Comparison of ENCODE assay signal across 1 cellular context in the genomic region with DNA sequence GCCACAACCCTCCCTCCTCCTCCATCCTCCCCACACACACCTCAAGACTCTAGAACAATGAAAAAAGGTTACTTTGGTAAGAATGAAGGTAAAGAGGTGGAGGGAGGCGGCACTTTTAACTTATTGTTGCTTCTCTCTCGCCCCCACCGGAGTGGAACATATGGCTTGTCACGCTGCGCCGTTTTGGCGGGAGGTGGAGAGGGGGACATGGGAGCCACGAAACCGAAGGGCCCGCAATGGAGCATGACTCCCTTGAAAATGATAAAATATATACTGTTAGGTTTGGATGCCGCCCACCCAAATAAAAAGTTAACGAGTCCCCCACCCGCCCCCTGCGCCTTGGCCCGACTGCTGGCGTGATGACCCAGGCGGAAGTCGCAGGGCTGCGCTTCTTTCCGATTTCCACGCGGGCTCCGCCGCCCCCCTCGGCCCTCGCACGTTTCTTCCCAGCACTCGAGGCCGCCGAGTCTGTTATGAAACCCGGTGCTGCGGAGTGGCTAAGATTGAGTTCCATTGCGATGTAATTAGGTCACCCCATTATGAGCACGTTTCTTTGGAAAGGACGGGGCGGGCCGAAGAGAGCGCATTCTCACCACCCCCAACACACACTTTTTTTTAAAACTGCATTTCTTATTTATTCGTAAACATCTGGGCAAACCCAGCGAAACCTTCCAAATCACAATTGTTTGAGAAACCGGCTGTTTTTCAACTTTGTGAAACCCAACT.
TF ChIP-seq lines count a peak whose summit lies in the region.

No MANE protein-coding gene starts in this region.

TF ChIP-seq in HepG2, 621 proteins besides CTCF, POLR2A, EP300 and RAD21 (continued from another document and continues in another):
- TF ChIP-seq, protein P1, sequence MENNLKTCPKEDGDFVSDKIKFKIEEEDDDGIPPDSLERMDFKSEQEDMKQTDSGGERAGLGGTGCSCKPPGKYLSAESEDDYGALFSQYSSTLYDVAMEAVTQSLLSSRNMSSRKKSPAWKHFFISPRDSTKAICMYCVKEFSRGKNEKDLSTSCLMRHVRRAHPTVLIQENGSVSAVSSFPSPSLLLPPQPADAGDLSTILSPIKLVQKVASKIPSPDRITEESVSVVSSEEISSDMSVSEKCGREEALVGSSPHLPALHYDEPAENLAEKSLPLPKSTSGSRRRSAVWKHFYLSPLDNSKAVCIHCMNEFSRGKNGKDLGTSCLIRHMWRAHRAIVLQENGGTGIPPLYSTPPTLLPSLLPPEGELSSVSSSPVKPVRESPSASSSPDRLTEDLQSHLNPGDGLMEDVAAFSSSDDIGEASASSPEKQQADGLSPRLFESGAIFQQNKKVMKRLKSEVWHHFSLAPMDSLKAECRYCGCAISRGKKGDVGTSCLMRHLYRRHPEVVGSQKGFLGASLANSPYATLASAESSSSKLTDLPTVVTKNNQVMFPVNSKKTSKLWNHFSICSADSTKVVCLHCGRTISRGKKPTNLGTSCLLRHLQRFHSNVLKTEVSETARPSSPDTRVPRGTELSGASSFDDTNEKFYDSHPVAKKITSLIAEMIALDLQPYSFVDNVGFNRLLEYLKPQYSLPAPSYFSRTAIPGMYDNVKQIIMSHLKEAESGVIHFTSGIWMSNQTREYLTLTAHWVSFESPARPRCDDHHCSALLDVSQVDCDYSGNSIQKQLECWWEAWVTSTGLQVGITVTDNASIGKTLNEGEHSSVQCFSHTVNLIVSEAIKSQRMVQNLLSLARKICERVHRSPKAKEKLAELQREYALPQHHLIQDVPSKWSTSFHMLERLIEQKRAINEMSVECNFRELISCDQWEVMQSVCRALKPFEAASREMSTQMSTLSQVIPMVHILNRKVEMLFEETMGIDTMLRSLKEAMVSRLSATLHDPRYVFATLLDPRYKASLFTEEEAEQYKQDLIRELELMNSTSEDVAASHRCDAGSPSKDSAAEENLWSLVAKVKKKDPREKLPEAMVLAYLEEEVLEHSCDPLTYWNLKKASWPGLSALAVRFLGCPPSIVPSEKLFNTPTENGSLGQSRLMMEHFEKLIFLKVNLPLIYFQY (CRISPR knock-in tag; IDR thresholded peaks at IDR 0.05; ENCODE audit: borderline replicate concordance) = no peak
- TF ChIP-seq ZNF747 (CRISPR knock-in tag; IDR thresholded peaks at IDR 0.05; ENCODE audit: borderline replicate concordance) = no peak
- TF ChIP-seq RFX5 (IDR thresholded peaks at IDR 0.05; ENCODE audit: low read depth, low read length) = no peak
- no peak for TF ChIP-seq ZNF451 (CRISPR knock-in tag; IDR thresholded peaks at IDR 0.05)
- TF ChIP-seq ZNF879 (CRISPR knock-in tag; IDR thresholded peaks at IDR 0.05) = no peak
- TF ChIP-seq BATF2 (CRISPR knock-in tag; IDR thresholded peaks at IDR 0.05) = 0 out of 2 replicates have a peak, but pooled peaks have one; percentile 62
- no peak for TF ChIP-seq ZKSCAN8 (CRISPR knock-in tag; IDR thresholded peaks at IDR 0.05; ENCODE audit: borderline replicate concordance)
- TF ChIP-seq TGIF2 (CRISPR knock-in tag; IDR thresholded peaks at IDR 0.05) = 0 out of 2 replicates have a peak, but pooled peaks have one; percentile 50
- no peak for TF ChIP-seq ZNF282 (IDR thresholded peaks at IDR 0.05; ENCODE audit: partially characterized antibody)
- TF ChIP-seq ZNF430 (CRISPR knock-in tag; IDR thresholded peaks at IDR 0.05) = peak; percentile 62; the same call in 1 of the 2 replicates
- TF ChIP-seq FOSL2 (CRISPR knock-in tag; IDR thresholded peaks at IDR 0.05) = peak; percentile 31; the same call in 1 of the 2 replicates
- TF ChIP-seq NKX3-1 (CRISPR knock-in tag; IDR thresholded peaks at IDR 0.05) = no peak
- 0 out of 2 replicates have a peak, but pooled peaks have one; percentile 57 for TF ChIP-seq TEF (CRISPR knock-in tag; IDR thresholded peaks at IDR 0.05)
- no peak for TF ChIP-seq ZSCAN31 (CRISPR knock-in tag; IDR thresholded peaks at IDR 0.05; ENCODE audit: low read depth)
- no peak for TF ChIP-seq MTA1 (CRISPR knock-in tag; IDR thresholded peaks at IDR 0.05; ENCODE audit: borderline replicate concordance)
- TF ChIP-seq ZNF251 (CRISPR knock-in tag; IDR thresholded peaks at IDR 0.05) = no peak
- no peak for TF ChIP-seq HNRNPH1 (optimal IDR thresholded peaks at IDR 0.05; ENCODE audit: low read depth, low read length)
- no peak for TF ChIP-seq TMF1 (CRISPR knock-in tag; IDR thresholded peaks at IDR 0.05; ENCODE audit: low read depth)
- peak; percentile 68 for TF ChIP-seq HOXA3 (CRISPR knock-in tag; IDR thresholded peaks at IDR 0.05)
- no peak for TF ChIP-seq TRIM22 (IDR thresholded peaks at IDR 0.05)
- TF ChIP-seq ZNF274 (CRISPR knock-in tag; IDR thresholded peaks at IDR 0.05) = no peak
- TF ChIP-seq HOXD1 (CRISPR knock-in tag; IDR thresholded peaks at IDR 0.05) = no peak
- no peak for TF ChIP-seq IRF2 (CRISPR knock-in tag; IDR thresholded peaks at IDR 0.05)
- TF ChIP-seq, protein P2, sequence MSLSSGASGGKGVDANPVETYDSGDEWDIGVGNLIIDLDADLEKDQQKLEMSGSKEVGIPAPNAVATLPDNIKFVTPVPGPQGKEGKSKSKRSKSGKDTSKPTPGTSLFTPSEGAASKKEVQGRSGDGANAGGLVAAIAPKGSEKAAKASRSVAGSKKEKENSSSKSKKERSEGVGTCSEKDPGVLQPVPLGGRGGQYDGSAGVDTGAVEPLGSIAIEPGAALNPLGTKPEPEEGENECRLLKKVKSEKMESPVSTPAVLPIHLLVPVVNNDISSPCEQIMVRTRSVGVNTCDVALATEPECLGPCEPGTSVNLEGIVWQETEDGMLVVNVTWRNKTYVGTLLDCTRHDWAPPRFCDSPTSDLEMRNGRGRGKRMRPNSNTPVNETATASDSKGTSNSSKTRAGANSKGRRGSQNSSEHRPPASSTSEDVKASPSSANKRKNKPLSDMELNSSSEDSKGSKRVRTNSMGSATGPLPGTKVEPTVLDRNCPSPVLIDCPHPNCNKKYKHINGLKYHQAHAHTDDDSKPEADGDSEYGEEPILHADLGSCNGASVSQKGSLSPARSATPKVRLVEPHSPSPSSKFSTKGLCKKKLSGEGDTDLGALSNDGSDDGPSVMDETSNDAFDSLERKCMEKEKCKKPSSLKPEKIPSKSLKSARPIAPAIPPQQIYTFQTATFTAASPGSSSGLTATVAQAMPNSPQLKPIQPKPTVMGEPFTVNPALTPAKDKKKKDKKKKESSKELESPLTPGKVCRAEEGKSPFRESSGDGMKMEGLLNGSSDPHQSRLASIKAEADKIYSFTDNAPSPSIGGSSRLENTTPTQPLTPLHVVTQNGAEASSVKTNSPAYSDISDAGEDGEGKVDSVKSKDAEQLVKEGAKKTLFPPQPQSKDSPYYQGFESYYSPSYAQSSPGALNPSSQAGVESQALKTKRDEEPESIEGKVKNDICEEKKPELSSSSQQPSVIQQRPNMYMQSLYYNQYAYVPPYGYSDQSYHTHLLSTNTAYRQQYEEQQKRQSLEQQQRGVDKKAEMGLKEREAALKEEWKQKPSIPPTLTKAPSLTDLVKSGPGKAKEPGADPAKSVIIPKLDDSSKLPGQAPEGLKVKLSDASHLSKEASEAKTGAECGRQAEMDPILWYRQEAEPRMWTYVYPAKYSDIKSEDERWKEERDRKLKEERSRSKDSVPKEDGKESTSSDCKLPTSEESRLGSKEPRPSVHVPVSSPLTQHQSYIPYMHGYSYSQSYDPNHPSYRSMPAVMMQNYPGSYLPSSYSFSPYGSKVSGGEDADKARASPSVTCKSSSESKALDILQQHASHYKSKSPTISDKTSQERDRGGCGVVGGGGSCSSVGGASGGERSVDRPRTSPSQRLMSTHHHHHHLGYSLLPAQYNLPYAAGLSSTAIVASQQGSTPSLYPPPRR (CRISPR knock-in tag; IDR thresholded peaks at IDR 0.05; ENCODE audit: borderline replicate concordance) = 0 out of 2 replicates have a peak, but pooled peaks have one; percentile 31
- 0 out of 2 replicates have a peak, but pooled peaks have one; percentile 34 for TF ChIP-seq ZNF431 (CRISPR knock-in tag; IDR thresholded peaks at IDR 0.05; ENCODE audit: borderline replicate concordance, low read depth)
- TF ChIP-seq GZF1 (CRISPR knock-in tag; IDR thresholded peaks at IDR 0.05) = 0 out of 2 replicates have a peak, but pooled peaks have one; percentile 44
- no peak; the same call in 1 of the 2 replicates for TF ChIP-seq ARID4A (CRISPR knock-in tag; IDR thresholded peaks at IDR 0.05; ENCODE audit: borderline replicate concordance)
- TF ChIP-seq ZNF512B (CRISPR knock-in tag; IDR thresholded peaks at IDR 0.05; ENCODE audit: borderline replicate concordance) = no peak
- no peak for TF ChIP-seq FOXM1 (CRISPR knock-in tag; IDR thresholded peaks at IDR 0.05)
- peak; percentile 75; the same call in 1 of the 2 replicates for TF ChIP-seq ZNF678 (CRISPR knock-in tag; IDR thresholded peaks at IDR 0.05)
- TF ChIP-seq RELA (CRISPR knock-in tag; IDR thresholded peaks at IDR 0.05) = no peak
- TF ChIP-seq, protein P3, sequence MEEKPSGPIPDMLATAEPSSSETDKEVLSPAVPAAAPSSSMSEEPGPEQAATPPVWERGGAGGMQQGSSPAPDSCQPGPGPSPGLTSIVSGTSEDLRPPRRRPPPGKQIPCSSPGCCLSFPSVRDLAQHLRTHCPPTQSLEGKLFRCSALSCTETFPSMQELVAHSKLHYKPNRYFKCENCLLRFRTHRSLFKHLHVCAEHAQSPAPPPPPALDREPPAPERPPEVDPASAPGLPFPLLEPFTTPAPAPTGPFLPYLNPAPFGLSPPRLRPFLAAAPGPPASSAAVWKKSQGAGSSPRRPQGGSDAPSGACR (CRISPR knock-in tag; IDR thresholded peaks at IDR 0.05) = no peak
- TF ChIP-seq SMAD1 (CRISPR knock-in tag; IDR thresholded peaks at IDR 0.05; ENCODE audit: borderline replicate concordance, low read depth) = no peak
- peak; percentile 41; the same call in 1 of the 2 replicates for TF ChIP-seq GFI1 (CRISPR knock-in tag; IDR thresholded peaks at IDR 0.05; ENCODE audit: borderline replicate concordance)
- TF ChIP-seq NCOR1 (IDR thresholded peaks at IDR 0.05; ENCODE audit: borderline replicate concordance, low read length) = no peak
- TF ChIP-seq JUND (CRISPR knock-in tag; IDR thresholded peaks at IDR 0.05) = no peak
- TF ChIP-seq ZKSCAN1 (IDR thresholded peaks at IDR 0.05; ENCODE audit: low read length) = no peak
- no peak for TF ChIP-seq CEBPB (IDR thresholded peaks at IDR 0.05; ENCODE audit: borderline replicate concordance, low read depth, low read length)
